In the genomic region with DNA sequence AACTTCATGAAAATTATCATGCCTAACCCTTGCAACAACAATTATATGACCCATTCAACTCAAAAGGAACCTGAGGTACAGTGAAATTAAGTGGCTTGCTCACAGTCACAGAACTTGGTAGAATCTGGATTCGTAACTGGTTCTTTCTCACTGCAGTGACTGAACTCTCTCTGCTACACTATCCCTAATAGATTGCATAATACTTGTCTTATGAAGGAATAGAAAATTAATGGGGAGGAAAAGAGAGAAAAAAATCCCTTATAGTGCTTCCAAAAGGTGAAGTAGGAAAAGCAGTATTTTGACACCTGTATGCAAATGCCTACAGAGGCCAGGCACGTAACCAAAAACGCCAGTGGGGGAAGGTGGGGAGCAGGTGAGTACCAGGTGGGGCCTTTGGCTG, we compare ENCODE assay signal across 18 cellular contexts.
DNase-seq lines count a peak whose midpoint lies in the region; ATAC-seq and TF ChIP-seq lines count a peak whose summit lies in the region.
"Had no signal": no experiment of that assay in that cellular context is flagged by ENCODE, and none has a peak within 500 bp of the region (broad histone marks: within the 10 kb centered on the region; RNA-seq: fewer than 3 reads in every experiment).

No MANE protein-coding gene starts in this region.

- intact Hi-C loops in uterus (cut with DNase I; ENCODE audit: low total_unique reads): no loop called here

- peaks cover 13% of the 10 kb centered on the region for H3K27me3 Mint-ChIP-seq in nephron progenitor cell (ENCODE audit: low read depth, poor library complexity)

- H3K4me1 Mint-ChIP-seq in nephron progenitor cell: peaks cover 20% of the 10 kb centered on the region

- H3K4me3 ChIP-seq in uterus: no peak overlapping the region
- H3K4me3 ChIP-seq: A549; BLaER1 treated with 17β-estradiol and CSF1 and Interleukin-3, amounts not matched to agents 10 nM and 100 nM; Peyer's patch had no signal

- ATAC-seq in esophagus mucosa: peak; percentile 43
- ATAC-seq: A549, Right ventricle myocardium inferior had no signal

- H3K4me3 Mint-ChIP-seq in nephron progenitor cell: no peak overlapping the region
- H3K4me3 Mint-ChIP-seq: T-helper 2 cell treated with Interferon-gamma antibody and Interleukin-4, amounts not matched to agents 5 μg/mL and 100 μg/mL, for 36 hours had no signal

- no peaks in the 10 kb centered on the region for H3K9me3 ChIP-seq in uterus
- H3K9me3 ChIP-seq: A549, Peyer's patch had no signal

- no peaks in the 10 kb centered on the region for H3K27me3 ChIP-seq in uterus
- H3K27me3 ChIP-seq: BLaER1 treated with 17β-estradiol and CSF1 and Interleukin-3, amounts not matched to agents 10 nM and 100 nM; Peyer's patch had no signal

- H3K27ac Mint-ChIP-seq in nephron progenitor cell: no peak overlapping the region
- H3K27ac Mint-ChIP-seq: T-helper 2 cell treated with Interferon-gamma antibody and Interleukin-4, amounts not matched to agents 5 μg/mL and 100 μg/mL, for 36 hours had no signal

- no peaks in the 10 kb centered on the region for H3K4me1 ChIP-seq in uterus
- H3K4me1 ChIP-seq: A549, Peyer's patch had no signal

- H3K36me3 Mint-ChIP-seq in nephron progenitor cell (ENCODE audit: low read depth): no peaks in the 10 kb centered on the region

- TF ChIP-seq POLR2A in uterus (IDR thresholded peaks at IDR 0.05): no peak

- TF ChIP-seq CTCF in uterus (IDR thresholded peaks at IDR 0.05) (no peak), nephron progenitor cell (IDR thresholded peaks at IDR 0.05) (no peak)

- H3K27ac ChIP-seq in uterus: no peak overlapping the region
- H3K27ac ChIP-seq: A549; BLaER1 treated with 17β-estradiol and CSF1 and Interleukin-3, amounts not matched to agents 10 nM and 100 nM; Peyer's patch had no signal

- no peaks in the 10 kb centered on the region for H3K36me3 ChIP-seq in uterus
- H3K36me3 ChIP-seq: BLaER1 treated with 17β-estradiol and CSF1 and Interleukin-3, amounts not matched to agents 10 nM and 100 nM; Peyer's patch had no signal

- peaks cover 6% of the 10 kb centered on the region for H3K9me3 Mint-ChIP-seq in nephron progenitor cell

- DNase-seq in NCI-H345 (lab: John Stamatoyannopoulos, UW) (peak; percentile 13), NCI-H345 treated with DMSO at 0.1 percent for 48 hours (lab: John Stamatoyannopoulos, UW; ENCODE audit: unreplicated experiment) (no peak), NCI-H146 (lab: John Stamatoyannopoulos, UW) (peak; percentile 87), NCI-H526 (lab: John Stamatoyannopoulos, UW) (peak; percentile 76 to 87), CD1c-positive myeloid dendritic cell (ENCODE audit: extremely low spot score) (no peak), uterus (no peak), nephron progenitor cell (no peak)
- DNase-seq: EL, GOT3, Karpas-422, MM.1S, NCI-H82, Peyer's patch had no signal

Comparison
In these comparisons a context has a peak if more than half of its experiments do, and no peak if none do; other contexts are left out.
1. DNase-seq: peak in NCI-H345 (single experiment), NCI-H146 (single experiment) and NCI-H526 (2 of 2); none in NCI-H345 treated with DMSO at 0.1 percent for 48 hours (single experiment), CD1c-positive myeloid dendritic cell (single experiment), uterus (0 of 2) and nephron progenitor cell (single experiment).